ENCODE assay signal across 9 cellular contexts in genomic region chr2:209411296-209411695, GRCh38. TPM values are rescaled to one million over a fixed set of nuclear protein-coding genes. Genes with fewer than 3 reads are reported as not detected.
"Had no signal": no experiment of that assay in that cellular context is flagged by ENCODE, and none has a peak within 500 bp of the region (broad histone marks: within the 10 kb centered on the region; RNA-seq: fewer than 3 reads in every experiment).

No MANE protein-coding gene starts in this region.

- ATAC-seq: HCT116, K562 had no signal

- DNase-seq: GM23248, GOT3, H7, HFFc6, IMR-90 had no signal

- FAIRE-seq: HTR-8/SVneo, K562 had no signal

- H3K36me3 ChIP-seq: HAP-1 had no signal

- H3K9ac ChIP-seq: GM23248 had no signal

- H3K27ac ChIP-seq: GM23248 had no signal

- H3K4me3 ChIP-seq: GM23248, HAP-1, K562 had no signal

- H2AFZ ChIP-seq: GM23248 had no signal

- H3K4me1 ChIP-seq: HAP-1 had no signal

RNA-seq across cellular contexts. Expression of gene MAP2, which starts 12.6 kb away (rescaled TPM):
- polyA plus RNA-seq: K562 had no signal
